ENCODE assay signal across 19 cellular contexts in genomic region chr17:73201215-73202069, GRCh38. TPM values are rescaled to one million over a fixed set of nuclear protein-coding genes. Genes with fewer than 3 reads are reported as not detected.
DNase-seq lines count a peak whose midpoint lies in the region; ATAC-seq and TF ChIP-seq lines count a peak whose summit lies in the region.
"Had no signal": no experiment of that assay in that cellular context is flagged by ENCODE, and none has a peak within 500 bp of the region (broad histone marks: within the 10 kb centered on the region; RNA-seq: fewer than 3 reads in every experiment).

No MANE protein-coding gene starts in this region.

- no peak overlapping the region for H3K18ac ChIP-seq in IMR-90 (ENCODE audit: low read depth, low read length)

- no peak overlapping the region for H3K9ac ChIP-seq in IMR-90 (ENCODE audit: low read depth, low read length)
- H3K9ac ChIP-seq: BLaER1 treated with 17β-estradiol and CSF1 and Interleukin-3, amounts not matched to agents 10 nM and 100 nM had no signal

- peaks cover 63 to 79% of the 10 kb centered on the region in 2 experiments for H3K79me1 ChIP-seq in IMR-90 (ENCODE audit: low read depth in 1 of 2, low read length in 2 of 2)

- peak overlapping the region in 5 of 8 donors; percentile 7 to 69 (median 50) for H3K27ac Mint-ChIP-seq in CD8-positive, alpha-beta memory T cell
- peak overlapping the region; percentile 29 for H3K27ac Mint-ChIP-seq in chondrocyte (ENCODE audit: unreplicated experiment)
- peak overlapping the region in 6 of 9 donors; percentile 12 to 93 (median 77) for H3K27ac Mint-ChIP-seq in naive thymus-derived CD4-positive, alpha-beta T cell
- H3K27ac Mint-ChIP-seq: memory B cell had no signal

- dilution Hi-C loops in IMR-90 (cut with HindIII; ENCODE audit: low sequenced_read_pairs, unreplicated experiment): no loop called here

- no peak overlapping the region for H2AFZ ChIP-seq in IMR-90 (replicated peaks; ENCODE audit: low read length, poor library complexity)

- DNase-seq in CD8-positive, alpha-beta memory T cell: no peak
- DNase-seq in IMR-90: no peak
- DNase-seq in chondrocyte (ENCODE audit: low spot score): no peak
- DNase-seq in naive thymus-derived CD4-positive, alpha-beta T cell: no peak
- no peak for DNase-seq in DMS114 treated with DMSO at 0.1 percent for 48 hours (lab: John Stamatoyannopoulos, UW; ENCODE audit: unreplicated experiment)
- DNase-seq in aorta: no peak
- no peak for DNase-seq in DMS79 treated with DMSO at 0.1 percent for 48 hours (lab: John Stamatoyannopoulos, UW)
- DNase-seq: activated CD8-positive, alpha-beta memory T cell treated with anti-CD3 and anti-CD28 coated beads, Interleukin-2, amount 50 U/mL, for 4 hours; EL; MV-4-11; NCI-H2171; NCI-H82; stimulated activated CD4-positive, alpha-beta T cell treated with anti-CD3 and anti-CD28 coated beads, Interleukin-4, amount 100 ng/mL, for 24 hours; SW 1271 had no signal

- H3K4ac ChIP-seq in IMR-90 (ENCODE audit: low read depth, low read length): no peak overlapping the region

- H3K9me3 ChIP-seq in CD8-positive, alpha-beta memory T cell (ENCODE audit: low read length): no peaks in the 10 kb centered on the region
- no peaks in the 10 kb centered on the region for H3K9me3 ChIP-seq in IMR-90 (ENCODE audit: control insufficient read depth, insufficient read depth, low read length)
- no peaks in the 10 kb centered on the region for H3K9me3 ChIP-seq in naive thymus-derived CD4-positive, alpha-beta T cell (ENCODE audit: control insufficient read depth in 2 of 3, low read length in 3 of 3)
- no peaks in the 10 kb centered on the region for H3K9me3 ChIP-seq in aorta (ENCODE audit: control insufficient read depth, low read length)
- H3K9me3 ChIP-seq: BLaER1 treated with 17β-estradiol and CSF1 and Interleukin-3, amounts not matched to agents 10 nM and 100 nM; Peyer's patch; tibial nerve had no signal

- H4K5ac ChIP-seq in IMR-90 (ENCODE audit: low read depth, low read length): no peak overlapping the region

- H2AK9ac ChIP-seq in IMR-90 (replicated peaks; ENCODE audit: low read depth, low read length, poor library complexity): no peak overlapping the region

- H3K14ac ChIP-seq in IMR-90 (replicated peaks; ENCODE audit: low read depth, low read length): no peak overlapping the region

- H3K4me2 ChIP-seq in IMR-90 (ENCODE audit: low read depth, low read length): no peak overlapping the region
- H3K4me2 ChIP-seq: BLaER1 treated with 17β-estradiol and CSF1 and Interleukin-3, amounts not matched to agents 10 nM and 100 nM had no signal

- H2BK15ac ChIP-seq in IMR-90 (ENCODE audit: low read depth, low read length): no peak overlapping the region

- H4K91ac ChIP-seq in IMR-90 (ENCODE audit: insufficient read depth, low read depth, low read length): no peak overlapping the region

- no peak overlapping the region for H3K4me3 Mint-ChIP-seq in CD8-positive, alpha-beta memory T cell
- H3K4me3 Mint-ChIP-seq in chondrocyte (ENCODE audit: unreplicated experiment): no peak overlapping the region
- H3K4me3 Mint-ChIP-seq in naive thymus-derived CD4-positive, alpha-beta T cell: peak overlapping the region in 2 of 10 donors; percentile 36 to 38
- H3K4me3 Mint-ChIP-seq: memory B cell had no signal

- no peak overlapping the region for H2BK120ac ChIP-seq in IMR-90 (ENCODE audit: low read depth, low read length)

- TF ChIP-seq RAD21 in IMR-90 (IDR thresholded peaks at IDR 0.05; ENCODE audit: low read length): no peak

- WGBS in IMR-90 (ENCODE audit: extremely low coverage in 2 of 2, insufficient read length in 1 of 2), 2 experiments: 78% methylated on average over 9 of the region's 19 CpGs; no CpG with 5 or more reads in 1 of the 2 experiments
- 84 to 86% methylated on average over 19 of the region's 19 CpGs for WGBS in aorta, 2 donors

- H4K20me1 ChIP-seq in IMR-90 (ENCODE audit: insufficient read depth, low read length): peaks cover 17% of the 10 kb centered on the region

- peaks cover 3 to 96% (median 30%) of the 10 kb centered on the region in 3 donors for H3K36me3 Mint-ChIP-seq in CD8-positive, alpha-beta memory T cell
- peaks cover 70% of the 10 kb centered on the region for H3K36me3 Mint-ChIP-seq in chondrocyte (ENCODE audit: low read depth)
- H3K36me3 Mint-ChIP-seq in naive thymus-derived CD4-positive, alpha-beta T cell: peaks cover 34 to 79% (median 39%) of the 10 kb centered on the region in 5 donors

- no peak overlapping the region for H3K56ac ChIP-seq in IMR-90 (ENCODE audit: extremely low read depth, insufficient read depth, low read length)

- H3K9me3 Mint-ChIP-seq in CD8-positive, alpha-beta memory T cell: no peaks in the 10 kb centered on the region
- H3K9me3 Mint-ChIP-seq in chondrocyte (ENCODE audit: low read depth): no peaks in the 10 kb centered on the region
- peaks cover 0 to 3% (median 0%) of the 10 kb centered on the region in 11 donors for H3K9me3 Mint-ChIP-seq in naive thymus-derived CD4-positive, alpha-beta T cell
- H3K9me3 Mint-ChIP-seq: memory B cell had no signal

- H2BK20ac ChIP-seq in IMR-90 (ENCODE audit: low read depth, low read length): no peak overlapping the region

- no TSS peak for BruUV-seq in IMR-90 (replicated peaks; lab: Mats Ljungman, UMichigan)

- H4K8ac ChIP-seq in IMR-90 (ENCODE audit: low read depth in 2 of 2, low read length in 2 of 2): no peak overlapping the region

- H3K27me3 Mint-ChIP-seq in CD8-positive, alpha-beta memory T cell: no peaks in the 10 kb centered on the region
- H3K27me3 Mint-ChIP-seq in chondrocyte (ENCODE audit: low read depth): no peaks in the 10 kb centered on the region
- no peaks in the 10 kb centered on the region for H3K27me3 Mint-ChIP-seq in naive thymus-derived CD4-positive, alpha-beta T cell
- H3K27me3 Mint-ChIP-seq: memory B cell had no signal

- no peak overlapping the region for H3K27ac ChIP-seq in CD8-positive, alpha-beta memory T cell (ENCODE audit: low read depth, low read length)
- no peak overlapping the region for H3K27ac ChIP-seq in IMR-90 (ENCODE audit: insufficient read depth, low read length)
- H3K27ac ChIP-seq in naive thymus-derived CD4-positive, alpha-beta T cell (ENCODE audit: low read depth, low read length): no peak overlapping the region
- H3K27ac ChIP-seq in aorta (ENCODE audit: low read depth in 1 of 2, low read length in 2 of 2): no peak overlapping the region
- H3K27ac ChIP-seq: BLaER1 treated with 17β-estradiol and CSF1 and Interleukin-3, amounts not matched to agents 10 nM and 100 nM; tibial nerve had no signal

- ATAC-seq in IMR-90 (ENCODE audit: low read depth) (no peak; the same call in 1 of the 2 replicates), aorta (ENCODE audit: low FRiP score) (no peak), GM21576 (IDR thresholded peaks at IDR 0.05; ENCODE audit: unreplicated experiment) (no peak)
- ATAC-seq in naive thymus-derived CD4-positive, alpha-beta T cell: no peak

- CTCF ChIA-PET in CD8-positive, alpha-beta memory T cell (lab: Charles Lee): interaction anchor here (1.0 to 2.4 kb wide), 2 partner anchors 10 kb away, joined by 4 to 6 read pairs; no protein-coding TSS in a partner anchor
- CTCF ChIA-PET in IMR-90 (lab: Yijun Ruan, JAX): interaction anchor here (0.5 to 1.2 kb wide), 3 partner anchors 65 to 645 kb away, joined by 3 to 4 read pairs (median 4); no protein-coding TSS in a partner anchor
- CTCF ChIA-PET in naive thymus-derived CD4-positive, alpha-beta T cell (lab: Charles Lee): interaction anchor here (0.6 to 1.4 kb wide), 3 partner anchors 169 to 1295 kb away, joined by 3 read pairs; no protein-coding TSS in a partner anchor

- H3K27me3 ChIP-seq in CD8-positive, alpha-beta memory T cell (ENCODE audit: insufficient read depth, low read length, poor library complexity, severe bottlenecking): no peaks in the 10 kb centered on the region
- H3K27me3 ChIP-seq in IMR-90 (ENCODE audit: control insufficient read depth, insufficient read depth, low read length) (no peaks in the 10 kb centered on the region), aorta (ENCODE audit: control insufficient read depth in 1 of 2, insufficient read depth in 2 of 2, low read length in 1 of 2) (no peaks in the 10 kb centered on the region)
- H3K27me3 ChIP-seq in naive thymus-derived CD4-positive, alpha-beta T cell (ENCODE audit: control insufficient read depth in 2 of 2, insufficient read depth in 2 of 2, low read length in 2 of 2): no peaks in the 10 kb centered on the region
- H3K27me3 ChIP-seq: BLaER1 treated with 17β-estradiol and CSF1 and Interleukin-3, amounts not matched to agents 10 nM and 100 nM; Peyer's patch; tibial nerve had no signal

- peaks cover 22% of the 10 kb centered on the region for H3K4me1 ChIP-seq in CD8-positive, alpha-beta memory T cell (ENCODE audit: insufficient read depth, low read length)
- H3K4me1 ChIP-seq in IMR-90 (ENCODE audit: control insufficient read depth, insufficient read depth, low read length): peaks cover 5% of the 10 kb centered on the region
- H3K4me1 ChIP-seq in naive thymus-derived CD4-positive, alpha-beta T cell (ENCODE audit: control insufficient read depth in 2 of 2, insufficient read depth in 2 of 2, low read length in 2 of 2): peaks cover 6 to 20% of the 10 kb centered on the region in 2 donors
- H3K4me1 ChIP-seq in aorta (ENCODE audit: control insufficient read depth in 1 of 2, insufficient read depth in 2 of 2, low read length in 2 of 2): no peaks in the 10 kb centered on the region
- H3K4me1 ChIP-seq: BLaER1 treated with 17β-estradiol and CSF1 and Interleukin-3, amounts not matched to agents 10 nM and 100 nM had no signal

- TF ChIP-seq CTCF in IMR-90 (conservative IDR thresholded peaks at IDR 0.05; ENCODE audit: low read depth, low read length) (no peak), chondrocyte (IDR thresholded peaks at IDR 0.05) (no peak)

- no peak for TF ChIP-seq POLR2A in IMR-90 (IDR thresholded peaks at IDR 0.05; ENCODE audit: low read depth, low read length)

- no peak overlapping the region for H2AK5ac ChIP-seq in IMR-90 (ENCODE audit: low read depth, low read length)

- in situ Hi-C loops in IMR-90 (cut with MboI; ENCODE audit: low sequenced_read_pairs): loop anchor here (25.0 kb wide), 1 partner anchor 814 kb away; no protein-coding TSS in a partner anchor

- H3K36me3 ChIP-seq in CD8-positive, alpha-beta memory T cell (ENCODE audit: insufficient read depth, low read length): peaks cover 74% of the 10 kb centered on the region
- H3K36me3 ChIP-seq in IMR-90 (ENCODE audit: control insufficient read depth, insufficient read depth, low read length): peaks cover 90% of the 10 kb centered on the region
- H3K36me3 ChIP-seq in naive thymus-derived CD4-positive, alpha-beta T cell (ENCODE audit: control insufficient read depth in 2 of 3, insufficient read depth in 3 of 3, low read length in 3 of 3): peaks cover 18 to 94% (median 26%) of the 10 kb centered on the region in 3 experiments
- peaks cover 15 to 18% of the 10 kb centered on the region in 2 donors for H3K36me3 ChIP-seq in aorta (ENCODE audit: control insufficient read depth in 1 of 2, insufficient read depth in 2 of 2, low read length in 1 of 2)

- no peak overlapping the region for H3K4me3 ChIP-seq in CD8-positive, alpha-beta memory T cell (ENCODE audit: low read length)
- H3K4me3 ChIP-seq in IMR-90 (ENCODE audit: insufficient read depth, low read depth, low read length): no peak overlapping the region
- no peak overlapping the region for H3K4me3 ChIP-seq in naive thymus-derived CD4-positive, alpha-beta T cell (ENCODE audit: low read length)
- H3K4me3 ChIP-seq in aorta (ENCODE audit: low read length in 2 of 2): no peak overlapping the region
- H3K4me3 ChIP-seq: BLaER1 treated with 17β-estradiol and CSF1 and Interleukin-3, amounts not matched to agents 10 nM and 100 nM; Peyer's patch; tibial nerve had no signal

- intact Hi-C loops in IMR-90 (cut with micrococcal nuclease): no loop called here
- intact Hi-C loops in naive thymus-derived CD4-positive, alpha-beta T cell (cut with micrococcal nuclease): no loop called here
- intact Hi-C loops in aorta (cut with DNase I): no loop called here

- peaks cover 21 to 34% (median 30%) of the 10 kb centered on the region in 3 donors for H3K4me1 Mint-ChIP-seq in CD8-positive, alpha-beta memory T cell
- H3K4me1 Mint-ChIP-seq in chondrocyte (ENCODE audit: low read depth): no peaks in the 10 kb centered on the region
- H3K4me1 Mint-ChIP-seq in naive thymus-derived CD4-positive, alpha-beta T cell: peaks cover 21 to 43% (median 39%) of the 10 kb centered on the region in 7 donors

- peaks cover 20% of the 10 kb centered on the region for H3K9me1 ChIP-seq in IMR-90 (ENCODE audit: insufficient read depth, low read length)

- H2BK5ac ChIP-seq in IMR-90 (ENCODE audit: low read depth, low read length, poor library complexity, severe bottlenecking): no peak overlapping the region

- H3K23ac ChIP-seq in IMR-90 (ENCODE audit: low read depth, low read length): no peak overlapping the region

- POLR2A ChIA-PET in CD8-positive, alpha-beta memory T cell (lab: Charles Lee): no interaction called here
- POLR2A ChIA-PET in IMR-90 (lab: Charles Lee; ENCODE audit: unreplicated experiment): no interaction called here
- POLR2A ChIA-PET in naive thymus-derived CD4-positive, alpha-beta T cell (lab: Charles Lee): interaction anchor here (0.6 to 0.8 kb wide), 2 partner anchors 10 kb away, joined by 3 to 4 read pairs; no protein-coding TSS in a partner anchor

RNA-seq across cellular contexts. Expression of gene COG1, which starts 8.6 kb away (rescaled TPM):
- 10 to 100 TPM; 24.6 to 26.5 TPM for total RNA-seq in CD8-positive, alpha-beta memory T cell
- polyA plus RNA-seq in CD8-positive, alpha-beta memory T cell: 24.0 TPM
- total RNA-seq in IMR-90 (2012; rRNA removed): 14.4 and 18.3 TPM in 2 replicates
- 35.1 and 40.2 TPM in 2 replicates for polyA plus RNA-seq in IMR-90 (2012; rRNA removed)
- 15.0 and 15.4 TPM in 2 replicates for polyA plus RNA-seq in IMR-90 (2012; cell fraction: cytosol; rRNA removed)
- 85.9 and 135 TPM in 2 replicates for polyA plus RNA-seq in IMR-90 (2012; cell fraction: nucleus; rRNA removed; ENCODE audit: low replicate concordance)
- 45.1 to 54.7 TPM (median 48.9 TPM) in 3 replicates for total RNA-seq in chondrocyte
- 10 to 100 TPM; 35.0 to 92.7 (median 85.8) TPM for total RNA-seq in naive thymus-derived CD4-positive, alpha-beta T cell
- 10 to 100 TPM; 25.2 to 45.5 TPM for polyA plus RNA-seq in naive thymus-derived CD4-positive, alpha-beta T cell
- 10 to 100 TPM; 36.0 to 43.4 TPM for total RNA-seq in aorta
- 10 to 100 TPM in 1 of 2 donors, 1 to 10 TPM in 1; 7.9 to 22.5 TPM for polyA plus RNA-seq in aorta

RNA-seq across cellular contexts. Expression of gene SSTR2, which starts 36.6 kb away (rescaled TPM):
- 1 to 10 TPM in 1 of 2 experiments, under 1 TPM in 1; 0.53 to 1.3 TPM for total RNA-seq in CD8-positive, alpha-beta memory T cell
- not detected for polyA plus RNA-seq in CD8-positive, alpha-beta memory T cell
- total RNA-seq in IMR-90 (2012; rRNA removed) (not detected in 2 replicates), chondrocyte (0.82 to 1.5 TPM (median 1.5 TPM) in 3 replicates), aorta (1 to 10 TPM; 2.0 to 3.0 TPM)
- polyA plus RNA-seq in IMR-90 (2012; rRNA removed) (under 0.01 TPM in 1 of 2 replicates, not detected in the other), aorta (under 1 TPM; 0.13 to 0.26 TPM)
- 0.02 TPM in 1 of 2 replicates, not detected in the other for polyA plus RNA-seq in IMR-90 (2012; cell fraction: cytosol; rRNA removed)
- polyA plus RNA-seq in IMR-90 (2012; cell fraction: nucleus; rRNA removed; ENCODE audit: low replicate concordance): 0.01 and 0.11 TPM in 2 replicates
- total RNA-seq in naive thymus-derived CD4-positive, alpha-beta T cell: not detected
- polyA plus RNA-seq in naive thymus-derived CD4-positive, alpha-beta T cell: not detected
